8 cellular contexts compared by ENCODE assay signal in genomic region chr2:73827018-73827417, GRCh38. TPM values are rescaled to one million over a fixed set of nuclear protein-coding genes. Genes with fewer than 3 reads are reported as not detected.
DNase-seq lines count a peak whose midpoint lies in the region; ATAC-seq and TF ChIP-seq lines count a peak whose summit lies in the region.

No MANE protein-coding gene starts in this region.

- DNase-seq in A673 (ENCODE audit: low spot score) (peak; percentile 58), PC-3 (peak; percentile 71), dorsolateral prefrontal cortex (no peak), spleen (no peak), adrenal gland (no peak)

- peaks cover 5% of the 10 kb centered on the region for H3F3A ChIP-seq in PC-3 (ENCODE audit: low read length, unreplicated experiment)

- H3K4me1 ChIP-seq in A673 (ENCODE audit: insufficient read depth, low read length, poor library complexity, severe bottlenecking), result peaks cover 29% of the 10 kb centered on the region
- peaks cover 59% of the 10 kb centered on the region for H3K4me1 ChIP-seq in PC-3 (ENCODE audit: insufficient read depth, low read length)
- H3K4me1 ChIP-seq in spleen, result peaks cover 9 to 50% (median 29%) of the 10 kb centered on the region in 6 donors
- peaks cover 0 to 27% of the 10 kb centered on the region in 2 donors for H3K4me1 ChIP-seq in adrenal gland (replicated peaks in 1 of 2)

- peaks cover 14% of the 10 kb centered on the region for H3K36me3 ChIP-seq in A673 (ENCODE audit: insufficient read depth, low read length, poor library complexity, severe bottlenecking)
- H3K36me3 ChIP-seq in PC-3 (ENCODE audit: low read depth, low read length), result 0 out of 2 replicates have a peak, but pooled peaks cover 5% of the 10 kb centered on the region
- peaks cover 0 to 14% (median 7%) of the 10 kb centered on the region in 6 donors for H3K36me3 ChIP-seq in spleen
- no peaks in the 10 kb centered on the region for H3K36me3 ChIP-seq in adrenal gland (replicated peaks in 1 of 2)

- WGBS in spleen, 5 donors, result 32 to 44% (median 38%) methylated on average over 2 of the region's 2 CpGs
- 23 to 37% (median 27%) methylated on average over 2 of the region's 2 CpGs for WGBS in adrenal gland, 4 donors

- POLR2A ChIA-PET in A673 (lab: Charles Lee; ENCODE audit: low non-redundant PET) (no interaction called here), PC-3 (lab: Charles Lee; ENCODE audit: unreplicated experiment) (no interaction called here)

- no peaks in the 10 kb centered on the region for H4K20me1 ChIP-seq in PC-3 (ENCODE audit: low read length)

- TF ChIP-seq CTCF in A673 (conservative IDR thresholded peaks at IDR 0.05; ENCODE audit: low read depth, low read length) (peak; percentile 57), GM12875 (IDR thresholded peaks at IDR 0.05; ENCODE audit: borderline replicate concordance, insufficient read depth, low read depth, low read length) (peak; percentile 44; the same call in 1 of the 2 replicates), PC-3 (conservative IDR thresholded peaks at IDR 0.05; ENCODE audit: low read depth, low read length) (peak; percentile 69), dorsolateral prefrontal cortex (IDR thresholded peaks at IDR 0.05 in 54 of 56, conservative IDR thresholded peaks at IDR 0.05 in 2 of 56; ENCODE audit: low read depth in 1 of 56, partially characterized antibody in 56 of 56) (peak in 30 of 56 donors; percentile 6 to 45 (median 24)), spleen (IDR thresholded peaks at IDR 0.05 in 8 of 11, conservative IDR thresholded peaks at IDR 0.05 in 3 of 11) (no peak), adrenal gland (IDR thresholded peaks at IDR 0.05) (peak in 3 of 6 experiments; percentile 10 to 28 (median 20))

- H2AFZ ChIP-seq in PC-3 (ENCODE audit: low read length), result no peak overlapping the region

- no peak overlapping the region for H3K4me2 ChIP-seq in PC-3 (ENCODE audit: low read length)

- no TSS peak for BruUV-seq in A673 (replicated peaks; lab: Mats Ljungman, UMichigan)
- no TSS peak for BruUV-seq in PC-3 (replicated peaks; lab: Mats Ljungman, UMichigan)

- no peaks in the 10 kb centered on the region for H3K9me2 ChIP-seq in PC-3 (replicated peaks; ENCODE audit: low read length)

- H3K9ac ChIP-seq in PC-3 (ENCODE audit: low read length), result no peak overlapping the region

- CTCF ChIA-PET in A673 (lab: Charles Lee), result interaction anchor here (0.6 to 1.1 kb wide), 4 partner anchors 162 to 508 kb away, joined by 3 to 6 read pairs (median 4); partner anchors contain the start of gene MOB1A
- CTCF ChIA-PET in PC-3 (lab: Charles Lee), result interaction anchor here (0.5 to 1.5 kb wide), 13 partner anchors 12 to 364 kb away, joined by 3 to 10 read pairs (median 6); no protein-coding TSS in a partner anchor

- H3K27ac ChIP-seq in A673 (ENCODE audit: low read depth, low read length, poor library complexity, severe bottlenecking), result no peak overlapping the region
- no peak overlapping the region for H3K27ac ChIP-seq in PC-3 (ENCODE audit: low read length)
- no peak overlapping the region for H3K27ac ChIP-seq in dorsolateral prefrontal cortex
- no peak overlapping the region for H3K27ac ChIP-seq in spleen
- no peak overlapping the region for H3K27ac ChIP-seq in adrenal gland

- H3K4me3 ChIP-seq in A673 (ENCODE audit: low read depth, low read length, poor library complexity, severe bottlenecking), result no peak overlapping the region
- no peak overlapping the region for H3K4me3 ChIP-seq in GM12875 (ENCODE audit: low read depth, low read length)
- H3K4me3 ChIP-seq in PC-3 (ENCODE audit: low read length), result no peak overlapping the region
- no peak overlapping the region for H3K4me3 ChIP-seq in dorsolateral prefrontal cortex
- no peak overlapping the region for H3K4me3 ChIP-seq in spleen
- H3K4me3 ChIP-seq in adrenal gland, result no peak overlapping the region

- no peaks in the 10 kb centered on the region for H3K9me3 ChIP-seq in A673 (ENCODE audit: low read depth, low read length, poor library complexity, severe bottlenecking)
- no peaks in the 10 kb centered on the region for H3K9me3 ChIP-seq in PC-3 (ENCODE audit: low read length)
- H3K9me3 ChIP-seq in spleen, result no peaks in the 10 kb centered on the region
- no peaks in the 10 kb centered on the region for H3K9me3 ChIP-seq in adrenal gland (replicated peaks in 1 of 3)

- no peak for ATAC-seq in PC-3
- no peak for ATAC-seq in HG03280 (IDR thresholded peaks at IDR 0.05; ENCODE audit: unreplicated experiment)
- no peak for ATAC-seq in HG02623 (IDR thresholded peaks at IDR 0.05; ENCODE audit: unreplicated experiment)

- H3K27me3 ChIP-seq in A673 (replicated peaks; ENCODE audit: insufficient read depth, low read depth, low read length, poor library complexity) (no peaks in the 10 kb centered on the region), PC-3 (ENCODE audit: low read length) (no peaks in the 10 kb centered on the region), dorsolateral prefrontal cortex (no peaks in the 10 kb centered on the region), spleen (replicated peaks in 1 of 7) (no peaks in the 10 kb centered on the region), adrenal gland (no peaks in the 10 kb centered on the region)

- intact Hi-C loops in A673 (cut with micrococcal nuclease; ENCODE audit: unreplicated experiment) (no loop called here), PC-3 (cut with micrococcal nuclease) (no loop called here), dorsolateral prefrontal cortex (cut with DNase I) (no loop called here), spleen (cut with DNase I; ENCODE audit: low total_unique reads) (no loop called here), adrenal gland (cut with DNase I) (loop anchor here in 1 of 2 donors (10.0 kb wide), 1 partner anchor 318 kb away; the partner anchor contains the start of gene BOLA3)

- no peak for TF ChIP-seq POLR2A in spleen (IDR thresholded peaks at IDR 0.05)
- no peak for TF ChIP-seq POLR2A in adrenal gland (IDR thresholded peaks at IDR 0.05)

- peaks cover 21% of the 10 kb centered on the region for H3K79me2 ChIP-seq in PC-3 (ENCODE audit: low read length)

RNA-seq across cellular contexts. Expression of gene STAMBP, which starts 1.7 kb away (rescaled TPM):
- total RNA-seq in A673 (2021) (66.3 and 67.1 TPM in 2 replicates), PC-3 (2014; rRNA removed) (23.8 and 32.2 TPM in 2 replicates), dorsolateral prefrontal cortex (10 to 100 TPM; 29.9 to 95.9 (median 44.7) TPM), spleen (10 to 100 TPM; 26.2 to 35.1 (median 28.5) TPM), adrenal gland (10 to 100 TPM; 15.7 to 36.0 (median 27.4) TPM)
- polyA plus RNA-seq in spleen (10 to 100 TPM; 19.5 to 28.5 (median 26.6) TPM), adrenal gland (10 to 100 TPM; 18.4 to 44.8 (median 24.1) TPM)

RNA-seq across cellular contexts. Expression of gene C2orf78, which starts 43.0 kb away (rescaled TPM):
- total RNA-seq in A673 (2021) (not detected in 2 replicates), PC-3 (2014; rRNA removed) (not detected in 2 replicates), dorsolateral prefrontal cortex (not detected), spleen (not detected), adrenal gland (not detected)
- polyA plus RNA-seq in spleen (not detected), adrenal gland (under 1 TPM in 1 of 3 donors, not detected in 2; 0.08 TPM)

RNA-seq across cellular contexts. Expression of gene DUSP11, which starts 47.1 kb away (rescaled TPM):
- total RNA-seq in A673 (2021) (17.7 and 19.9 TPM in 2 replicates), PC-3 (2014; rRNA removed) (17.5 and 30.4 TPM in 2 replicates), dorsolateral prefrontal cortex (10 to 100 TPM; 12.9 to 31.6 (median 21.5) TPM), spleen (10 to 100 TPM; 24.5 to 49.3 (median 29.9) TPM), adrenal gland (10 to 100 TPM; 12.1 to 31.8 (median 16.8) TPM)
- polyA plus RNA-seq in spleen (10 to 100 TPM; 17.2 to 25.3 (median 25.1) TPM), adrenal gland (10 to 100 TPM; 11.3 to 26.3 (median 13.7) TPM)

Comparison
In these comparisons a context has a peak if more than half of its experiments do, and no peak if none do; other contexts are left out.
1. DNase-seq: peak in A673 (single experiment) and PC-3 (single experiment); none in dorsolateral prefrontal cortex (0 of 10), spleen (single experiment) and adrenal gland (0 of 7).
2. CTCF ChIP-seq: peak in A673 (single experiment), GM12875 (single experiment), PC-3 (single experiment) and dorsolateral prefrontal cortex (30 of 56); none in spleen (0 of 11).